Comparison of ENCODE assay signal across 1 cellular context in genomic region chr17:72122668-72123495, GRCh38.
TF ChIP-seq lines count a peak whose summit lies in the region.

No MANE protein-coding gene starts in this region.

TF ChIP-seq in HepG2, 621 proteins besides CTCF, POLR2A, EP300 and RAD21 (continued from another document and continues in another):
- TF ChIP-seq LRRFIP1 (CRISPR knock-in tag; conservative IDR thresholded peaks at IDR 0.05) (no peak), ZNF792 (CRISPR knock-in tag; IDR thresholded peaks at IDR 0.05) (no peak; the same call in 1 of the 2 replicates), ZNF737 (CRISPR knock-in tag; IDR thresholded peaks at IDR 0.05; ENCODE audit: borderline replicate concordance) (no peak), TFDP1 (CRISPR knock-in tag; IDR thresholded peaks at IDR 0.05; ENCODE audit: borderline replicate concordance) (0 out of 2 replicates have a peak, but pooled peaks have one; percentile 38), ZFP91 (CRISPR knock-in tag; IDR thresholded peaks at IDR 0.05; ENCODE audit: borderline replicate concordance) (peak; percentile 54; the same call in 1 of the 2 replicates), ZNF570 (CRISPR knock-in tag; IDR thresholded peaks at IDR 0.05; ENCODE audit: borderline replicate concordance) (no peak), BATF2 (CRISPR knock-in tag; IDR thresholded peaks at IDR 0.05) (no peak), ZNF546 (CRISPR knock-in tag; conservative IDR thresholded peaks at IDR 0.05) (no peak; the same call in 1 of the 2 replicates), MTA3 (CRISPR knock-in tag; IDR thresholded peaks at IDR 0.05) (no peak), ZNF530 (CRISPR knock-in tag; IDR thresholded peaks at IDR 0.05; ENCODE audit: low read depth) (no peak), ZNF678 (CRISPR knock-in tag; IDR thresholded peaks at IDR 0.05) (no peak; the same call in 1 of the 2 replicates), HOXA3 (CRISPR knock-in tag; IDR thresholded peaks at IDR 0.05) (no peak; the same call in 1 of the 2 replicates), IKZF4 (CRISPR knock-in tag; IDR thresholded peaks at IDR 0.05; ENCODE audit: borderline replicate concordance, low read depth, not compliant biosample characterization) (no peak), HDAC6 (IDR thresholded peaks at IDR 0.05; ENCODE audit: low read depth, low read length) (no peak), ZFP37 (CRISPR knock-in tag; IDR thresholded peaks at IDR 0.05; ENCODE audit: borderline replicate concordance) (no peak; the same call in 1 of the 2 replicates), MLXIP (CRISPR knock-in tag; IDR thresholded peaks at IDR 0.05; ENCODE audit: borderline replicate concordance) (no peak), FIP1L1 (IDR thresholded peaks at IDR 0.05; ENCODE audit: borderline replicate concordance, insufficient read depth, low read depth, low read length) (no peak), KMT2A (CRISPR knock-in tag; IDR thresholded peaks at IDR 0.05) (no peak; the same call in none of the 2 replicates), TAF15 (IDR thresholded peaks at IDR 0.05; ENCODE audit: low read depth, low read length, poor library complexity, severe bottlenecking) (peak; percentile 83), ATF2 (CRISPR knock-in tag; IDR thresholded peaks at IDR 0.05) (0 out of 2 replicates have a peak, but pooled peaks have one; percentile 74), ZFP62 (CRISPR knock-in tag; IDR thresholded peaks at IDR 0.05) (no peak), KLF16 (CRISPR knock-in tag; IDR thresholded peaks at IDR 0.05) (peak; percentile 71 to 84; a peak in 2 of 4 replicates), ZBTB10 (CRISPR knock-in tag; IDR thresholded peaks at IDR 0.05; ENCODE audit: borderline replicate concordance) (peak; percentile 60; the same call in 1 of the 2 replicates), ZNF18 (CRISPR knock-in tag; IDR thresholded peaks at IDR 0.05; ENCODE audit: insufficient replicate concordance) (no peak), ASH2L (IDR thresholded peaks at IDR 0.05; ENCODE audit: insufficient read length, low read depth, low read length) (peak; percentile 40), IRX3 (CRISPR knock-in tag; IDR thresholded peaks at IDR 0.05; ENCODE audit: borderline replicate concordance, low read depth) (no peak), GATA4 (IDR thresholded peaks at IDR 0.05; ENCODE audit: borderline replicate concordance, low read depth) (peak; percentile 83), RERE (CRISPR knock-in tag; IDR thresholded peaks at IDR 0.05; ENCODE audit: low read depth) (peak; percentile 74), AHR (CRISPR knock-in tag; IDR thresholded peaks at IDR 0.05) (no peak; the same call in 1 of the 2 replicates), XRCC5 (optimal IDR thresholded peaks at IDR 0.05; ENCODE audit: low read length) (peak; percentile 45), TAF1 (CRISPR knock-in tag; IDR thresholded peaks at IDR 0.05) (peak; percentile 73; the same call in 1 of the 2 replicates), NCOA5 (CRISPR knock-in tag; IDR thresholded peaks at IDR 0.05) (no peak; the same call in 1 of the 2 replicates), HIVEP1 (CRISPR knock-in tag; IDR thresholded peaks at IDR 0.05) (peak; percentile 85), JUN (CRISPR knock-in tag; IDR thresholded peaks at IDR 0.05) (no peak), ZNF883 (CRISPR knock-in tag; IDR thresholded peaks at IDR 0.05; ENCODE audit: not compliant biosample characterization) (no peak), ZNF776 (CRISPR knock-in tag; IDR thresholded peaks at IDR 0.05) (no peak), KDM1A (CRISPR knock-in tag; IDR thresholded peaks at IDR 0.05) (0 out of 2 replicates have a peak, but pooled peaks have one; percentile 7)
